ENCODE assay signal across 8 cellular contexts in genomic region chr3:194632211-194632982, GRCh38. TPM values are rescaled to one million over a fixed set of nuclear protein-coding genes. Genes with fewer than 3 reads are reported as not detected.
A peak's percentile ranks its signal among the peaks of the same experiment; 100 is the strongest.
DNase-seq lines count a peak whose midpoint lies in the region; ATAC-seq, FAIRE-seq and TF ChIP-seq lines count a peak whose summit lies in the region.

No MANE protein-coding gene starts in this region.

- FAIRE-seq in endothelial cell of umbilical vein (lab: Jason Lieb, UNC), result peak; percentile 72

- H3K27me3 ChIP-seq in BE2C, result no peaks in the 10 kb centered on the region
- no peaks in the 10 kb centered on the region for H3K27me3 ChIP-seq in SJCRH30
- H3K27me3 ChIP-seq in endothelial cell of umbilical vein (ENCODE audit: control insufficient read depth in 2 of 2, insufficient read depth in 2 of 2, low read length in 2 of 2), result no peaks in the 10 kb centered on the region
- no peaks in the 10 kb centered on the region for H3K27me3 ChIP-seq in muscle layer of duodenum (ENCODE audit: low read depth, low read length)

- TF ChIP-seq POLR2A in endothelial cell of umbilical vein (IDR thresholded peaks at IDR 0.05; ENCODE audit: low read depth, low read length), result no peak

- POLR2A ChIA-PET in endothelial cell of umbilical vein (lab: Charles Lee), result interaction anchor here (1.8 kb wide), 1 partner anchor 40 kb away, joined by 8 read pairs; the partner anchor contains the start of gene LSG1

- peak overlapping the region; percentile 25 for H2AFZ ChIP-seq in endothelial cell of umbilical vein (ENCODE audit: low read depth, low read length)

- peaks cover 4% of the 10 kb centered on the region; the same call in 1 of the 2 replicates for H3K36me3 ChIP-seq in BE2C
- H3K36me3 ChIP-seq in SJCRH30, result peaks cover 12% of the 10 kb centered on the region
- H3K36me3 ChIP-seq in endothelial cell of umbilical vein (ENCODE audit: control insufficient read depth in 2 of 2, extremely low read depth in 1 of 2, insufficient read depth in 2 of 2, low read length in 2 of 2), result peaks cover 17 to 18% of the 10 kb centered on the region in 2 experiments
- H3K36me3 ChIP-seq in muscle layer of duodenum (ENCODE audit: control insufficient read depth in 1 of 2, insufficient read depth in 2 of 2, low read length in 2 of 2), result peaks cover 2 to 3% of the 10 kb centered on the region in 2 donors

- H3K27ac ChIP-seq in SJCRH30 (peak overlapping the region; percentile 44), endothelial cell of umbilical vein (ENCODE audit: insufficient read depth, low read depth, low read length) (peak overlapping the region; percentile 83), muscle layer of duodenum (ENCODE audit: low read length) (no peak overlapping the region)

- peak overlapping the region; percentile 92 for H3K4me2 ChIP-seq in endothelial cell of umbilical vein (ENCODE audit: insufficient read depth, low read length)

- TF ChIP-seq CTCF in BE2C (IDR thresholded peaks at IDR 0.05; ENCODE audit: low read depth, low read length) (no peak), endothelial cell of umbilical vein (IDR thresholded peaks at IDR 0.05; ENCODE audit: extremely low read depth in 1 of 2, insufficient read depth in 1 of 2, low read depth in 1 of 2, low read length in 2 of 2) (no peak)

- ATAC-seq in GM21723 (IDR thresholded peaks at IDR 0.05; ENCODE audit: unreplicated experiment) (no peak), GM18861 (IDR thresholded peaks at IDR 0.05; ENCODE audit: unreplicated experiment) (no peak), GM21447 (IDR thresholded peaks at IDR 0.05; ENCODE audit: unreplicated experiment) (no peak)

- H3K4me1 ChIP-seq in BE2C (no peaks in the 10 kb centered on the region), SJCRH30 (no peaks in the 10 kb centered on the region), endothelial cell of umbilical vein (ENCODE audit: control insufficient read depth, extremely low read depth, insufficient read depth, low read length) (peaks cover 17% of the 10 kb centered on the region), muscle layer of duodenum (ENCODE audit: control insufficient read depth in 1 of 2, insufficient read depth in 2 of 2, low read length in 2 of 2) (peaks cover 0 to 4% of the 10 kb centered on the region in 2 donors)

- H3K4me3 ChIP-seq in BE2C (ENCODE audit: low read depth, low read length) (peak overlapping the region; percentile 74), SJCRH30 (peak overlapping the region; percentile 61), endothelial cell of umbilical vein (replicated peaks in 1 of 3; ENCODE audit: insufficient read depth in 1 of 3, low read depth in 1 of 3, low read length in 3 of 3) (peak overlapping the region; percentile 70 to 96 (median 94)), muscle layer of duodenum (ENCODE audit: low read depth in 1 of 2, low read length in 2 of 2) (peak overlapping the region; percentile 57 to 85)

- no peaks in the 10 kb centered on the region for H3K9me1 ChIP-seq in endothelial cell of umbilical vein (replicated peaks; ENCODE audit: control insufficient read depth, extremely low read depth, insufficient read depth, low read length)

- BruUV-seq in endothelial cell of umbilical vein (replicated peaks; lab: Mats Ljungman, UMichigan), result TSS peak; percentile 26

- DNase-seq in BE2C (no peak), H4 (ENCODE audit: low spot score) (peak; percentile 36), SJCRH30 (no peak), endothelial cell of umbilical vein (ENCODE audit: low read depth, low spot score) (peak; percentile 26)

- H3K9me3 ChIP-seq in BE2C, result no peaks in the 10 kb centered on the region
- H3K9me3 ChIP-seq in SJCRH30 (replicated peaks), result 0 out of 2 replicates have a peak, but pooled peaks cover 4% of the 10 kb centered on the region
- H3K9me3 ChIP-seq in endothelial cell of umbilical vein (replicated peaks; ENCODE audit: control insufficient read depth, insufficient read depth, low read length), result no peaks in the 10 kb centered on the region
- no peaks in the 10 kb centered on the region for H3K9me3 ChIP-seq in muscle layer of duodenum (ENCODE audit: control insufficient read depth in 1 of 2, low read length in 2 of 2)

- H4K20me1 ChIP-seq in endothelial cell of umbilical vein (replicated peaks; ENCODE audit: control insufficient read depth, extremely low read depth, insufficient read depth, low read length), result no peaks in the 10 kb centered on the region

- dilution Hi-C loops in endothelial cell of umbilical vein (cut with MboI; ENCODE audit: extremely low pct_ligation_motif_present, low sequenced_read_pairs), result no loop called here

- intact Hi-C loops in endothelial cell of umbilical vein (cut with micrococcal nuclease), result loop anchor here (1.0 to 5.0 kb wide), 2 partner anchors 8 to 40 kb away; partner anchors contain the start of gene LSG1

- peak overlapping the region; percentile 88 for H3K9ac ChIP-seq in endothelial cell of umbilical vein (replicated peaks; ENCODE audit: extremely low read depth, insufficient read depth, low read length)

- H3K79me2 ChIP-seq in endothelial cell of umbilical vein (ENCODE audit: control insufficient read depth, insufficient read depth, low read length), result peaks cover 29% of the 10 kb centered on the region

- CTCF ChIA-PET in endothelial cell of umbilical vein (lab: Charles Lee), result interaction anchor here (1.6 to 2.3 kb wide), 4 partner anchors 12 to 51 kb away, joined by 4 to 13 read pairs (median 6); no protein-coding TSS in a partner anchor

TF ChIP-seq in endothelial cell of umbilical vein, 7 proteins besides CTCF, POLR2A, EP300 and RAD21:
- TF ChIP-seq EZH2 (IDR thresholded peaks at IDR 0.05; ENCODE audit: borderline replicate concordance, low read depth, low read length, severe bottlenecking) (no peak), JUN (IDR thresholded peaks at IDR 0.05; ENCODE audit: borderline replicate concordance, insufficient read depth, insufficient read length, low read depth) (no peak), MYC (IDR thresholded peaks at IDR 0.05; ENCODE audit: low read depth, low read length) (no peak), FOS (IDR thresholded peaks at IDR 0.05; ENCODE audit: borderline replicate concordance, insufficient read depth, low read length) (no peak), POLR2AphosphoS5 (IDR thresholded peaks at IDR 0.05; ENCODE audit: insufficient read depth, low read depth, low read length) (no peak), GATA2 (IDR thresholded peaks at IDR 0.05; ENCODE audit: insufficient read depth, insufficient read length, low read depth, low read length) (no peak)
- TF ChIP-seq, protein P1, sequence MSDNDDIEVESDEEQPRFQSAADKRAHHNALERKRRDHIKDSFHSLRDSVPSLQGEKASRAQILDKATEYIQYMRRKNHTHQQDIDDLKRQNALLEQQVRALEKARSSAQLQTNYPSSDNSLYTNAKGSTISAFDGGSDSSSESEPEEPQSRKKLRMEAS (IDR thresholded peaks at IDR 0.05; ENCODE audit: insufficient read depth, insufficient read length), result no peak

RNA-seq across cellular contexts. Expression of gene TMEM44, which starts 0.8 kb away (rescaled TPM):
- polyA plus RNA-seq in BE2C (2012; ENCODE audit: insufficient read depth, insufficient read length, low read depth), result 11.3 TPM
- total RNA-seq in H4 (2014; rRNA removed; shearing (Covaris generic)), result 6.6 and 8.4 TPM in 2 replicates
- 8.0 and 9.4 TPM in 2 replicates for total RNA-seq in SJCRH30 (2014; rRNA removed; shearing (Covaris generic))
- total RNA-seq in endothelial cell of umbilical vein, result 115 and 125 TPM in 2 replicates
- 88.8 and 93.8 TPM in 2 replicates for polyA plus RNA-seq in endothelial cell of umbilical vein
- 73.3 and 74.2 TPM in 2 replicates for polyA plus RNA-seq in endothelial cell of umbilical vein (2011; cell fraction: cytosol; rRNA removed)
- 348 and 401 TPM in 2 replicates for polyA plus RNA-seq in endothelial cell of umbilical vein (2011; cell fraction: nucleus; rRNA removed)
- polyA plus RNA-seq in endothelial cell of umbilical vein (2012), result 34.9 and 42.8 TPM in 2 replicates
- polyA minus RNA-seq in endothelial cell of umbilical vein, result 87.1 and 91.8 TPM in 2 replicates
- polyA minus RNA-seq in endothelial cell of umbilical vein (2011; cell fraction: cytosol; rRNA and poly(A)+ RNA removed), result 7.1 TPM
- polyA minus RNA-seq in endothelial cell of umbilical vein (2011; cell fraction: nucleus; rRNA and poly(A)+ RNA removed), result 95.3 and 107 TPM in 2 replicates

RNA-seq across cellular contexts. Expression of gene LSG1, which starts 39.6 kb away (rescaled TPM):
- 183 TPM for polyA plus RNA-seq in BE2C (2012; ENCODE audit: insufficient read depth, insufficient read length, low read depth)
- total RNA-seq in H4 (2014; rRNA removed; shearing (Covaris generic)), result 43.5 and 51.6 TPM in 2 replicates
- 35.6 and 35.9 TPM in 2 replicates for total RNA-seq in SJCRH30 (2014; rRNA removed; shearing (Covaris generic))
- total RNA-seq in endothelial cell of umbilical vein, result 48.3 and 52.7 TPM in 2 replicates
- 47.1 and 50.0 TPM in 2 replicates for polyA plus RNA-seq in endothelial cell of umbilical vein
- 35.2 and 39.4 TPM in 2 replicates for polyA plus RNA-seq in endothelial cell of umbilical vein (2011; cell fraction: cytosol; rRNA removed)
- 263 and 312 TPM in 2 replicates for polyA plus RNA-seq in endothelial cell of umbilical vein (2011; cell fraction: nucleus; rRNA removed)
- 29.2 and 52.6 TPM in 2 replicates for polyA plus RNA-seq in endothelial cell of umbilical vein (2012)
- 86.6 and 130 TPM in 2 replicates for polyA minus RNA-seq in endothelial cell of umbilical vein
- 33.1 TPM for polyA minus RNA-seq in endothelial cell of umbilical vein (2011; cell fraction: cytosol; rRNA and poly(A)+ RNA removed)
- polyA minus RNA-seq in endothelial cell of umbilical vein (2011; cell fraction: nucleus; rRNA and poly(A)+ RNA removed), result 95.1 and 134 TPM in 2 replicates

RNA-seq across cellular contexts. Expression of gene FAM43A, which starts 53.3 kb away (rescaled TPM):
- polyA plus RNA-seq in BE2C (2012; ENCODE audit: insufficient read depth, insufficient read length, low read depth), result 57.6 TPM
- total RNA-seq in H4 (2014; rRNA removed; shearing (Covaris generic)), result 4.0 and 4.6 TPM in 2 replicates
- total RNA-seq in SJCRH30 (2014; rRNA removed; shearing (Covaris generic)), result 1.9 TPM in 2 replicates
- total RNA-seq in endothelial cell of umbilical vein, result 246 and 307 TPM in 2 replicates
- 244 and 316 TPM in 2 replicates for polyA plus RNA-seq in endothelial cell of umbilical vein
- 143 and 265 TPM in 2 replicates for polyA plus RNA-seq in endothelial cell of umbilical vein (2011; cell fraction: cytosol; rRNA removed)
- polyA plus RNA-seq in endothelial cell of umbilical vein (2011; cell fraction: nucleus; rRNA removed), result 173 and 198 TPM in 2 replicates
- 105 and 115 TPM in 2 replicates for polyA plus RNA-seq in endothelial cell of umbilical vein (2012)
- 94.3 and 128 TPM in 2 replicates for polyA minus RNA-seq in endothelial cell of umbilical vein
- polyA minus RNA-seq in endothelial cell of umbilical vein (2011; cell fraction: cytosol; rRNA and poly(A)+ RNA removed), result 3.8 TPM
- polyA minus RNA-seq in endothelial cell of umbilical vein (2011; cell fraction: nucleus; rRNA and poly(A)+ RNA removed), result 53.5 and 134 TPM in 2 replicates

Comparison
In these comparisons a context has a peak if more than half of its experiments do, and no peak if none do; other contexts are left out.
1. DNase-seq: peak in H4 (single experiment) and endothelial cell of umbilical vein (single experiment); none in BE2C (single experiment) and SJCRH30 (0 of 2).
2. RNA of gene TMEM44, which starts 0.8 kb away (total RNA-seq): 115 to 125 TPM in endothelial cell of umbilical vein; 8.0 to 9.4 TPM in SJCRH30 and 6.6 to 8.4 TPM in H4; every median in the first group is over 10 times any median in the second.
3. RNA of gene FAM43A, which starts 53.3 kb away (total RNA-seq): 246 to 307 TPM in endothelial cell of umbilical vein; 4.0 to 4.6 TPM in H4 and 1.9 TPM in SJCRH30; every median in the first group is over 10 times any median in the second.
4. Peak in every context shown above with its lines, with median percentiles within 50 percentile points of each other: H3K4me3 ChIP-seq.